Comparison of ENCODE assay signal across 1 cellular context in the genomic region with DNA sequence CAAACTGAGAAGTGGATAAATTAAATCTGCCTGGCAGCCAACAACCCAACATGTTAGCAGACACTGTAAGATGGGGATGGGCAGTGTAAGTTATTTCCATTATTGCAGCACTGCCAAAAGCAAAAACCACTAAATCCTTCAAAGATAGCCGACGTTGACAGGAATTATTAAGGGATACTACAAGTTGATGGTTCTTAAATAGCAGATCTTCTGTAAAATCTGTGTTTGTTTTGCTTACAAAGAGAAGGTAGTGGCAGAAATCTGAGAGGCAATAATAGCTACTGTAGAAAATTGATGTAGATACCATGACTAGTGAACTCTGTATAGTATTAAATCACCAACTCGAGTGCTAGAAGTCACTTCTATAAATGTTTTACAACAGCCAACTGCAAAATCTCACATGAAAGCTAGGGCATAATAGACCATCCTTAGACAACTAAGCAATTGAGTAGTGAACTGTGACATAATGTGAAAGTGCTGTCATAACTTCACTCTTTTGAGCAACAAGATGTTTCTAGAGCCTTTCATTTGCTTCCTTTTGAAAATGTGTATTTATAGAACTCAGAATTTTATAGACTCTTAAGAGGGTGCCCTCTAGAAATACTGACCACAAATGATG.
TF ChIP-seq lines count a peak whose summit lies in the region.

No MANE protein-coding gene starts in this region.

TF ChIP-seq in WTC11, 78 proteins besides CTCF, POLR2A, EP300 and RAD21 (continued from another document):
- TF ChIP-seq STAT6 (CRISPR knock-in tag; conservative IDR thresholded peaks at IDR 0.05; ENCODE audit: low read depth) (no peak), NFE2L1 (CRISPR knock-in tag; IDR thresholded peaks at IDR 0.05) (no peak), TP53 (CRISPR knock-in tag; IDR thresholded peaks at IDR 0.05) (no peak), MXD4 (CRISPR knock-in tag; IDR thresholded peaks at IDR 0.05; ENCODE audit: borderline replicate concordance) (no peak), ZNF263 (CRISPR knock-in tag; IDR thresholded peaks at IDR 0.05; ENCODE audit: low read depth) (no peak), EMX1 (CRISPR knock-in tag; IDR thresholded peaks at IDR 0.05) (no peak), ATF3 (CRISPR knock-in tag; conservative IDR thresholded peaks at IDR 0.05) (no peak), RELA (CRISPR knock-in tag; IDR thresholded peaks at IDR 0.05; ENCODE audit: borderline replicate concordance) (no peak), PRDM15 (CRISPR knock-in tag; IDR thresholded peaks at IDR 0.05) (no peak), SOX15 (CRISPR knock-in tag; IDR thresholded peaks at IDR 0.05) (no peak), GTF2I (CRISPR knock-in tag; conservative IDR thresholded peaks at IDR 0.05) (no peak), TCF7 (CRISPR knock-in tag; IDR thresholded peaks at IDR 0.05; ENCODE audit: low read depth) (no peak), IRF2 (CRISPR knock-in tag; IDR thresholded peaks at IDR 0.05; ENCODE audit: borderline replicate concordance, low read depth) (no peak)
- TF ChIP-seq, protein P1, sequence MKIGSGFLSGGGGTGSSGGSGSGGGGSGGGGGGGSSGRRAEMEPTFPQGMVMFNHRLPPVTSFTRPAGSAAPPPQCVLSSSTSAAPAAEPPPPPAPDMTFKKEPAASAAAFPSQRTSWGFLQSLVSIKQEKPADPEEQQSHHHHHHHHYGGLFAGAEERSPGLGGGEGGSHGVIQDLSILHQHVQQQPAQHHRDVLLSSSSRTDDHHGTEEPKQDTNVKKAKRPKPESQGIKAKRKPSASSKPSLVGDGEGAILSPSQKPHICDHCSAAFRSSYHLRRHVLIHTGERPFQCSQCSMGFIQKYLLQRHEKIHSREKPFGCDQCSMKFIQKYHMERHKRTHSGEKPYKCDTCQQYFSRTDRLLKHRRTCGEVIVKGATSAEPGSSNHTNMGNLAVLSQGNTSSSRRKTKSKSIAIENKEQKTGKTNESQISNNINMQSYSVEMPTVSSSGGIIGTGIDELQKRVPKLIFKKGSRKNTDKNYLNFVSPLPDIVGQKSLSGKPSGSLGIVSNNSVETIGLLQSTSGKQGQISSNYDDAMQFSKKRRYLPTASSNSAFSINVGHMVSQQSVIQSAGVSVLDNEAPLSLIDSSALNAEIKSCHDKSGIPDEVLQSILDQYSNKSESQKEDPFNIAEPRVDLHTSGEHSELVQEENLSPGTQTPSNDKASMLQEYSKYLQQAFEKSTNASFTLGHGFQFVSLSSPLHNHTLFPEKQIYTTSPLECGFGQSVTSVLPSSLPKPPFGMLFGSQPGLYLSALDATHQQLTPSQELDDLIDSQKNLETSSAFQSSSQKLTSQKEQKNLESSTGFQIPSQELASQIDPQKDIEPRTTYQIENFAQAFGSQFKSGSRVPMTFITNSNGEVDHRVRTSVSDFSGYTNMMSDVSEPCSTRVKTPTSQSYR (CRISPR knock-in tag; IDR thresholded peaks at IDR 0.05), result no peak
